Comparison of ENCODE assay signal across 1 cellular context in the genomic region with DNA sequence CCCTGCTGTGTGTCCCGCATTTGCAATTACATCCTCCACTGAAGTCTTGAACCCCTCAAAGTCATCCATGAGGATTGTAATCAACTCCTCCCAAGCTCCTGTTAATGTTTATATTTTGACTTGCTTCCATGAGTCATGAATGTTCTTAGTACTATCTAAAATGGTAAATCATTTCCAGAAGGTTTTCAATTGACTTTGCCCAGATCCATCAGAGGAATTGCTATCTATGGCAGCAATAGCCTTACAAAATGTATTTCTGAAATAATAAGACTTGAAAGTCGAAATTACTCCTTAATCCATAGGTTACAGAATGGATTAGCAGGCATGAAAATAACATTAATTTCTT.
TF ChIP-seq lines count a peak whose summit lies in the region.

No MANE protein-coding gene starts in this region.

TF ChIP-seq in IMR-90, 13 proteins besides CTCF, POLR2A, EP300 and RAD21 (continued from another document):
- no peak for TF ChIP-seq SMC3 (IDR thresholded peaks at IDR 0.05; ENCODE audit: low read depth, low read length)
- TF ChIP-seq MXI1 (IDR thresholded peaks at IDR 0.05; ENCODE audit: borderline replicate concordance, low read depth, low read length), result no peak
- TF ChIP-seq RCOR1 (IDR thresholded peaks at IDR 0.05; ENCODE audit: insufficient replicate concordance, low read length), result no peak
- no peak for TF ChIP-seq MAZ (IDR thresholded peaks at IDR 0.05; ENCODE audit: borderline replicate concordance, low read depth, low read length)
TF ChIP-seq in IMR-90: peak in this region for 0.
